Comparison of ENCODE assay signal across 1 cellular context in the genomic region with DNA sequence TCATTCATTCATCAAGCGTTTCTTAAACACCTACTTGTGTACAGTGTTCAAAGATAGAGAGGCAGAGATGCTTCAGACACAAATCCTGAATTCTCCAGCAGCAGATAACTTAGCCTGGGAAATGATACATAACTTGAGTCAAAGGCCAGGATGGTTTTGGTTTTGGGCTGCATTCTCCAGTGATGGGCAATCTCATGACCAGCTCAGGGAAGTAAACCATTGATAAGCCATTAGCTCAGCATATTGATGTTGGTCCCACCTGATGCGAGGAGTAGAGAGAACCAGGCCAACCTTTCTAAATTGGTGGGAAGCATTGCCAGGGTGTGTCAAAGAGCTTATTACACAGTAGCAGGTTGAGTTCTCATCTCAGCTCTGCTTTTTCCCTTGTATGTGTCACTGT.
TF ChIP-seq lines count a peak whose summit lies in the region.

No MANE protein-coding gene starts in this region.

TF ChIP-seq in GM23338, 12 proteins besides CTCF, POLR2A, EP300 and RAD21 (continued from another document):
- TF ChIP-seq, protein P1, sequence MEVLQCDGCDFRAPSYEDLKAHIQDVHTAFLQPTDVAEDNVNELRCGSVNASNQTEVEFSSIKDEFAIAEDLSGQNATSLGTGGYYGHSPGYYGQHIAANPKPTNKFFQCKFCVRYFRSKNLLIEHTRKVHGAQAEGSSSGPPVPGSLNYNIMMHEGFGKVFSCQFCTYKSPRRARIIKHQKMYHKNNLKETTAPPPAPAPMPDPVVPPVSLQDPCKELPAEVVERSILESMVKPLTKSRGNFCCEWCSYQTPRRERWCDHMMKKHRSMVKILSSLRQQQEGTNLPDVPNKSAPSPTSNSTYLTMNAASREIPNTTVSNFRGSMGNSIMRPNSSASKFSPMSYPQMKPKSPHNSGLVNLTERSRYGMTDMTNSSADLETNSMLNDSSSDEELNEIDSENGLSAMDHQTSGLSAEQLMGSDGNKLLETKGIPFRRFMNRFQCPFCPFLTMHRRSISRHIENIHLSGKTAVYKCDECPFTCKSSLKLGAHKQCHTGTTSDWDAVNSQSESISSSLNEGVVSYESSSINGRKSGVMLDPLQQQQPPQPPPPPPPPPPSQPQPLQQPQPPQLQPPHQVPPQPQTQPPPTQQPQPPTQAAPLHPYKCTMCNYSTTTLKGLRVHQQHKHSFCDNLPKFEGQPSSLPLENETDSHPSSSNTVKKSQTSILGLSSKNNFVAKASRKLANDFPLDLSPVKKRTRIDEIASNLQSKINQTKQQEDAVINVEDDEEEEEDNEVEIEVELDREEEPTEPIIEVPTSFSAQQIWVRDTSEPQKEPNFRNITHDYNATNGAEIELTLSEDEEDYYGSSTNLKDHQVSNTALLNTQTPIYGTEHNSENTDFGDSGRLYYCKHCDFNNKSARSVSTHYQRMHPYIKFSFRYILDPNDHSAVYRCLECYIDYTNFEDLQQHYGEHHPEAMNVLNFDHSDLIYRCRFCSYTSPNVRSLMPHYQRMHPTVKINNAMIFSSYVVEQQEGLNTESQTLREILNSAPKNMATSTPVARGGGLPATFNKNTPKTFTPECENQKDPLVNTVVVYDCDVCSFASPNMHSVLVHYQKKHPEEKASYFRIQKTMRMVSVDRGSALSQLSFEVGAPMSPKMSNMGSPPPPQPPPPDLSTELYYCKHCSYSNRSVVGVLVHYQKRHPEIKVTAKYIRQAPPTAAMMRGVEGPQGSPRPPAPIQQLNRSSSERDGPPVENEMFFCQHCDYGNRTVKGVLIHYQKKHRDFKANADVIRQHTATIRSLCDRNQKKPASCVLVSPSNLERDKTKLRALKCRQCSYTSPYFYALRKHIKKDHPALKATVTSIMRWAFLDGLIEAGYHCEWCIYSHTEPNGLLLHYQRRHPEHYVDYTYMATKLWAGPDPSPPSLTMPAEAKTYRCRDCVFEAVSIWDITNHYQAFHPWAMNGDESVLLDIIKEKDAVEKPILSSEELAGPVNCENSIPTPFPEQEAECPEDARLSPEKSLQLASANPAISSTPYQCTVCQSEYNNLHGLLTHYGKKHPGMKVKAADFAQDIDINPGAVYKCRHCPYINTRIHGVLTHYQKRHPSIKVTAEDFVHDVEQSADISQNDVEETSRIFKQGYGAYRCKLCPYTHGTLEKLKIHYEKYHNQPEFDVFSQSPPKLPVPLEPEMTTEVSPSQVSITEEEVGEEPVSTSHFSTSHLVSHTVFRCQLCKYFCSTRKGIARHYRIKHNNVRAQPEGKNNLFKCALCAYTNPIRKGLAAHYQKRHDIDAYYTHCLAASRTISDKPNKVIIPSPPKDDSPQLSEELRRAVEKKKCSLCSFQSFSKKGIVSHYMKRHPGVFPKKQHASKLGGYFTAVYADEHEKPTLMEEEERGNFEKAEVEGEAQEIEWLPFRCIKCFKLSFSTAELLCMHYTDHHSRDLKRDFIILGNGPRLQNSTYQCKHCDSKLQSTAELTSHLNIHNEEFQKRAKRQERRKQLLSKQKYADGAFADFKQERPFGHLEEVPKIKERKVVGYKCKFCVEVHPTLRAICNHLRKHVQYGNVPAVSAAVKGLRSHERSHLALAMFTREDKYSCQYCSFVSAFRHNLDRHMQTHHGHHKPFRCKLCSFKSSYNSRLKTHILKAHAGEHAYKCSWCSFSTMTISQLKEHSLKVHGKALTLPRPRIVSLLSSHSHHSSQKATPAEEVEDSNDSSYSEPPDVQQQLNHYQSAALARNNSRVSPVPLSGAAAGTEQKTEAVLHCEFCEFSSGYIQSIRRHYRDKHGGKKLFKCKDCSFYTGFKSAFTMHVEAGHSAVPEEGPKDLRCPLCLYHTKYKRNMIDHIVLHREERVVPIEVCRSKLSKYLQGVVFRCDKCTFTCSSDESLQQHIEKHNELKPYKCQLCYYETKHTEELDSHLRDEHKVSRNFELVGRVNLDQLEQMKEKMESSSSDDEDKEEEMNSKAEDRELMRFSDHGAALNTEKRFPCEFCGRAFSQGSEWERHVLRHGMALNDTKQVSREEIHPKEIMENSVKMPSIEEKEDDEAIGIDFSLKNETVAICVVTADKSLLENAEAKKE (CRISPR knock-in tag; IDR thresholded peaks at IDR 0.05): no peak
- no peak for TF ChIP-seq POLR2AphosphoS5 (IDR thresholded peaks at IDR 0.05; ENCODE audit: low read depth)
- TF ChIP-seq ZNF114 (CRISPR knock-in tag; IDR thresholded peaks at IDR 0.05): no peak
- TF ChIP-seq CREB1 (CRISPR knock-in tag; IDR thresholded peaks at IDR 0.05; ENCODE audit: low read depth): no peak
- TF ChIP-seq, protein P2, sequence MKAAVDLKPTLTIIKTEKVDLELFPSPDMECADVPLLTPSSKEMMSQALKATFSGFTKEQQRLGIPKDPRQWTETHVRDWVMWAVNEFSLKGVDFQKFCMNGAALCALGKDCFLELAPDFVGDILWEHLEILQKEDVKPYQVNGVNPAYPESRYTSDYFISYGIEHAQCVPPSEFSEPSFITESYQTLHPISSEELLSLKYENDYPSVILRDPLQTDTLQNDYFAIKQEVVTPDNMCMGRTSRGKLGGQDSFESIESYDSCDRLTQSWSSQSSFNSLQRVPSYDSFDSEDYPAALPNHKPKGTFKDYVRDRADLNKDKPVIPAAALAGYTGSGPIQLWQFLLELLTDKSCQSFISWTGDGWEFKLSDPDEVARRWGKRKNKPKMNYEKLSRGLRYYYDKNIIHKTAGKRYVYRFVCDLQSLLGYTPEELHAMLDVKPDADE (IDR thresholded peaks at IDR 0.05): no peak
- TF ChIP-seq JUNB (IDR thresholded peaks at IDR 0.05; ENCODE audit: unreplicated experiment): no peak
- TF ChIP-seq STAT1 (IDR thresholded peaks at IDR 0.05; ENCODE audit: unreplicated experiment): no peak
- TF ChIP-seq NANOG (IDR thresholded peaks at IDR 0.05; ENCODE audit: borderline replicate concordance): no peak
